1 cellular context compared by ENCODE assay signal in the genomic region with DNA sequence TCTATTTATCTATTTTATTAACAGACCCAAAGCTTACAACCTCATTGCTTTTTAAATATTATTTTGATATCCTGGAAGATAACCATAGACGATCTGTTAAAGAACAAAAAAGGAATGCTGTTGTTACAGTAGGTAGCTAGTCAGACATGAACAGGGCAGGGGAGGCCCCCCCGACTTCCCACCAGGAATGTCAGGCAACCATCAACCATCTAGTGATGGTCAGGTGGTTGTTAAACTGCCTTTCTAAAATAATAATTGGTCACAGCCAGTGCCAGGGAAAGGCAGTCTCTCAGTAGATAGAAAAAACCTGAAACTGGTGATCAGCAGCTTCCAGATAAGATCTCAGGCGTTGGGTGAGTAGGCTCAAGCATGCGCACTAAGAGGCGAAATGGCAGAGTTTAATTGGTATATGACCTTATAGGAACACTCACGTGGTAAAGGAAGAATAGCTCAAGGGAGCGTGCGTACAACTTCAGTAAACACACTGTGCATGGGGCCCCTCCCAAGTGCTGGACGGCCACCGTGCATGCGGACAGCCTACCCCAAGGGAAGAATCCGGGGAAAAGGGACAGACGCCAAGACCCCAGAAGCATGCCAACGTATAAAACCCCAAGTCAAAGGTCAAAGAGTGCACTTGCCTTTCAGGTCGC.
TF ChIP-seq lines count a peak whose summit lies in the region.

No MANE protein-coding gene starts in this region.

TF ChIP-seq in HepG2, 621 proteins besides CTCF, POLR2A, EP300 and RAD21:
- TF ChIP-seq ZNF737 (CRISPR knock-in tag; IDR thresholded peaks at IDR 0.05; ENCODE audit: borderline replicate concordance): no peak
- no peak for TF ChIP-seq FOXJ3 (CRISPR knock-in tag; IDR thresholded peaks at IDR 0.05; ENCODE audit: borderline replicate concordance)
- TF ChIP-seq, protein P1, sequence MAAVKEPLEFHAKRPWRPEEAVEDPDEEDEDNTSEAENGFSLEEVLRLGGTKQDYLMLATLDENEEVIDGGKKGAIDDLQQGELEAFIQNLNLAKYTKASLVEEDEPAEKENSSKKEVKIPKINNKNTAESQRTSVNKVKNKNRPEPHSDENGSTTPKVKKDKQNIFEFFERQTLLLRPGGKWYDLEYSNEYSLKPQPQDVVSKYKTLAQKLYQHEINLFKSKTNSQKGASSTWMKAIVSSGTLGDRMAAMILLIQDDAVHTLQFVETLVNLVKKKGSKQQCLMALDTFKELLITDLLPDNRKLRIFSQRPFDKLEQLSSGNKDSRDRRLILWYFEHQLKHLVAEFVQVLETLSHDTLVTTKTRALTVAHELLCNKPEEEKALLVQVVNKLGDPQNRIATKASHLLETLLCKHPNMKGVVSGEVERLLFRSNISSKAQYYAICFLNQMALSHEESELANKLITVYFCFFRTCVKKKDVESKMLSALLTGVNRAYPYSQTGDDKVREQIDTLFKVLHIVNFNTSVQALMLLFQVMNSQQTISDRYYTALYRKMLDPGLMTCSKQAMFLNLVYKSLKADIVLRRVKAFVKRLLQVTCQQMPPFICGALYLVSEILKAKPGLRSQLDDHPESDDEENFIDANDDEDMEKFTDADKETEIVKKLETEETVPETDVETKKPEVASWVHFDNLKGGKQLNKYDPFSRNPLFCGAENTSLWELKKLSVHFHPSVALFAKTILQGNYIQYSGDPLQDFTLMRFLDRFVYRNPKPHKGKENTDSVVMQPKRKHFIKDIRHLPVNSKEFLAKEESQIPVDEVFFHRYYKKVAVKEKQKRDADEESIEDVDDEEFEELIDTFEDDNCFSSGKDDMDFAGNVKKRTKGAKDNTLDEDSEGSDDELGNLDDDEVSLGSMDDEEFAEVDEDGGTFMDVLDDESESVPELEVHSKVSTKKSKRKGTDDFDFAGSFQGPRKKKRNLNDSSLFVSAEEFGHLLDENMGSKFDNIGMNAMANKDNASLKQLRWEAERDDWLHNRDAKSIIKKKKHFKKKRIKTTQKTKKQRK (IDR thresholded peaks at IDR 0.05; ENCODE audit: low read length): no peak
- TF ChIP-seq, protein P2, sequence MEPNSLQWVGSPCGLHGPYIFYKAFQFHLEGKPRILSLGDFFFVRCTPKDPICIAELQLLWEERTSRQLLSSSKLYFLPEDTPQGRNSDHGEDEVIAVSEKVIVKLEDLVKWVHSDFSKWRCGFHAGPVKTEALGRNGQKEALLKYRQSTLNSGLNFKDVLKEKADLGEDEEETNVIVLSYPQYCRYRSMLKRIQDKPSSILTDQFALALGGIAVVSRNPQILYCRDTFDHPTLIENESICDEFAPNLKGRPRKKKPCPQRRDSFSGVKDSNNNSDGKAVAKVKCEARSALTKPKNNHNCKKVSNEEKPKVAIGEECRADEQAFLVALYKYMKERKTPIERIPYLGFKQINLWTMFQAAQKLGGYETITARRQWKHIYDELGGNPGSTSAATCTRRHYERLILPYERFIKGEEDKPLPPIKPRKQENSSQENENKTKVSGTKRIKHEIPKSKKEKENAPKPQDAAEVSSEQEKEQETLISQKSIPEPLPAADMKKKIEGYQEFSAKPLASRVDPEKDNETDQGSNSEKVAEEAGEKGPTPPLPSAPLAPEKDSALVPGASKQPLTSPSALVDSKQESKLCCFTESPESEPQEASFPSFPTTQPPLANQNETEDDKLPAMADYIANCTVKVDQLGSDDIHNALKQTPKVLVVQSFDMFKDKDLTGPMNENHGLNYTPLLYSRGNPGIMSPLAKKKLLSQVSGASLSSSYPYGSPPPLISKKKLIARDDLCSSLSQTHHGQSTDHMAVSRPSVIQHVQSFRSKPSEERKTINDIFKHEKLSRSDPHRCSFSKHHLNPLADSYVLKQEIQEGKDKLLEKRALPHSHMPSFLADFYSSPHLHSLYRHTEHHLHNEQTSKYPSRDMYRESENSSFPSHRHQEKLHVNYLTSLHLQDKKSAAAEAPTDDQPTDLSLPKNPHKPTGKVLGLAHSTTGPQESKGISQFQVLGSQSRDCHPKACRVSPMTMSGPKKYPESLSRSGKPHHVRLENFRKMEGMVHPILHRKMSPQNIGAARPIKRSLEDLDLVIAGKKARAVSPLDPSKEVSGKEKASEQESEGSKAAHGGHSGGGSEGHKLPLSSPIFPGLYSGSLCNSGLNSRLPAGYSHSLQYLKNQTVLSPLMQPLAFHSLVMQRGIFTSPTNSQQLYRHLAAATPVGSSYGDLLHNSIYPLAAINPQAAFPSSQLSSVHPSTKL (CRISPR knock-in tag; IDR thresholded peaks at IDR 0.05): 0 out of 2 replicates have a peak, but pooled peaks have one; percentile 12
- no peak for TF ChIP-seq ZNF777 (CRISPR knock-in tag; IDR thresholded peaks at IDR 0.05)
- no peak for TF ChIP-seq ZNF3 (CRISPR knock-in tag; IDR thresholded peaks at IDR 0.05)
- TF ChIP-seq ARNTL (CRISPR knock-in tag; IDR thresholded peaks at IDR 0.05): no peak
- TF ChIP-seq MTA1 (CRISPR knock-in tag; IDR thresholded peaks at IDR 0.05; ENCODE audit: borderline replicate concordance): no peak
- no peak for TF ChIP-seq GATAD1 (CRISPR knock-in tag; IDR thresholded peaks at IDR 0.05)
- TF ChIP-seq, protein P3, sequence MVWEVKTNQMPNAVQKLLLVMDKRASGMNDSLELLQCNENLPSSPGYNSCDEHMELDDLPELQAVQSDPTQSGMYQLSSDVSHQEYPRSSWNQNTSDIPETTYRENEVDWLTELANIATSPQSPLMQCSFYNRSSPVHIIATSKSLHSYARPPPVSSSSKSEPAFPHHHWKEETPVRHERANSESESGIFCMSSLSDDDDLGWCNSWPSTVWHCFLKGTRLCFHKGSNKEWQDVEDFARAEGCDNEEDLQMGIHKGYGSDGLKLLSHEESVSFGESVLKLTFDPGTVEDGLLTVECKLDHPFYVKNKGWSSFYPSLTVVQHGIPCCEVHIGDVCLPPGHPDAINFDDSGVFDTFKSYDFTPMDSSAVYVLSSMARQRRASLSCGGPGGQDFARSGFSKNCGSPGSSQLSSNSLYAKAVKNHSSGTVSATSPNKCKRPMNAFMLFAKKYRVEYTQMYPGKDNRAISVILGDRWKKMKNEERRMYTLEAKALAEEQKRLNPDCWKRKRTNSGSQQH (CRISPR knock-in tag; IDR thresholded peaks at IDR 0.05; ENCODE audit: low read depth): no peak
- no peak for TF ChIP-seq SOX6 (IDR thresholded peaks at IDR 0.05)
- peak; percentile 19; the same call in 1 of the 2 replicates for TF ChIP-seq SOX6 (CRISPR knock-in tag; IDR thresholded peaks at IDR 0.05)
- TF ChIP-seq ZNF672 (CRISPR knock-in tag; IDR thresholded peaks at IDR 0.05): no peak
- TF ChIP-seq ZMYM4 (CRISPR knock-in tag; IDR thresholded peaks at IDR 0.05): peak; percentile 2; the same call in 1 of the 2 replicates
- TF ChIP-seq, protein P4, sequence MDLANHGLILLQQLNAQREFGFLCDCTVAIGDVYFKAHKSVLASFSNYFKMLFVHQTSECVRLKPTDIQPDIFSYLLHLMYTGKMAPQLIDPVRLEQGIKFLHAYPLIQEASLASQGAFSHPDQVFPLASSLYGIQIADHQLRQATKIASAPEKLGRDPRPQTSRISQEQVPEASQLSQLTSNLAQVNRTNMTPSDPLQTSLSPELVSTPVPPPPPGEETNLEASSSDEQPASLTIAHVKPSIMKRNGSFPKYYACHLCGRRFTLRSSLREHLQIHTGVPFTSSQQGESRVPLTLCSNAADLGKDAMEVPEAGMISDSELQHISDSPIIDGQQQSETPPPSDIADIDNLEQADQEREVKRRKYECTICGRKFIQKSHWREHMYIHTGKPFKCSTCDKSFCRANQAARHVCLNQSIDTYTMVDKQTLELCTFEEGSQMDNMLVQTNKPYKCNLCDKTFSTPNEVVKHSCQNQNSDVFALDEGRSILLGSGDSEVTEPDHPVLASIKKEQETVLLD (CRISPR knock-in tag; IDR thresholded peaks at IDR 0.05; ENCODE audit: low read depth): no peak
- TF ChIP-seq, protein P5, sequence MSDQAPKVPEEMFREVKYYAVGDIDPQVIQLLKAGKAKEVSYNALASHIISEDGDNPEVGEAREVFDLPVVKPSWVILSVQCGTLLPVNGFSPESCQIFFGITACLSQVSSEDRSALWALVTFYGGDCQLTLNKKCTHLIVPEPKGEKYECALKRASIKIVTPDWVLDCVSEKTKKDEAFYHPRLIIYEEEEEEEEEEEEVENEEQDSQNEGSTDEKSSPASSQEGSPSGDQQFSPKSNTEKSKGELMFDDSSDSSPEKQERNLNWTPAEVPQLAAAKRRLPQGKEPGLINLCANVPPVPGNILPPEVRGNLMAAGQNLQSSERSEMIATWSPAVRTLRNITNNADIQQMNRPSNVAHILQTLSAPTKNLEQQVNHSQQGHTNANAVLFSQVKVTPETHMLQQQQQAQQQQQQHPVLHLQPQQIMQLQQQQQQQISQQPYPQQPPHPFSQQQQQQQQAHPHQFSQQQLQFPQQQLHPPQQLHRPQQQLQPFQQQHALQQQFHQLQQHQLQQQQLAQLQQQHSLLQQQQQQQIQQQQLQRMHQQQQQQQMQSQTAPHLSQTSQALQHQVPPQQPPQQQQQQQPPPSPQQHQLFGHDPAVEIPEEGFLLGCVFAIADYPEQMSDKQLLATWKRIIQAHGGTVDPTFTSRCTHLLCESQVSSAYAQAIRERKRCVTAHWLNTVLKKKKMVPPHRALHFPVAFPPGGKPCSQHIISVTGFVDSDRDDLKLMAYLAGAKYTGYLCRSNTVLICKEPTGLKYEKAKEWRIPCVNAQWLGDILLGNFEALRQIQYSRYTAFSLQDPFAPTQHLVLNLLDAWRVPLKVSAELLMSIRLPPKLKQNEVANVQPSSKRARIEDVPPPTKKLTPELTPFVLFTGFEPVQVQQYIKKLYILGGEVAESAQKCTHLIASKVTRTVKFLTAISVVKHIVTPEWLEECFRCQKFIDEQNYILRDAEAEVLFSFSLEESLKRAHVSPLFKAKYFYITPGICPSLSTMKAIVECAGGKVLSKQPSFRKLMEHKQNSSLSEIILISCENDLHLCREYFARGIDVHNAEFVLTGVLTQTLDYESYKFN (CRISPR knock-in tag; conservative IDR thresholded peaks at IDR 0.05): 0 out of 2 replicates have a peak, but pooled peaks have one; percentile 20
- TF ChIP-seq YEATS2 (CRISPR knock-in tag; IDR thresholded peaks at IDR 0.05; ENCODE audit: borderline replicate concordance): no peak
- TF ChIP-seq, protein P6, sequence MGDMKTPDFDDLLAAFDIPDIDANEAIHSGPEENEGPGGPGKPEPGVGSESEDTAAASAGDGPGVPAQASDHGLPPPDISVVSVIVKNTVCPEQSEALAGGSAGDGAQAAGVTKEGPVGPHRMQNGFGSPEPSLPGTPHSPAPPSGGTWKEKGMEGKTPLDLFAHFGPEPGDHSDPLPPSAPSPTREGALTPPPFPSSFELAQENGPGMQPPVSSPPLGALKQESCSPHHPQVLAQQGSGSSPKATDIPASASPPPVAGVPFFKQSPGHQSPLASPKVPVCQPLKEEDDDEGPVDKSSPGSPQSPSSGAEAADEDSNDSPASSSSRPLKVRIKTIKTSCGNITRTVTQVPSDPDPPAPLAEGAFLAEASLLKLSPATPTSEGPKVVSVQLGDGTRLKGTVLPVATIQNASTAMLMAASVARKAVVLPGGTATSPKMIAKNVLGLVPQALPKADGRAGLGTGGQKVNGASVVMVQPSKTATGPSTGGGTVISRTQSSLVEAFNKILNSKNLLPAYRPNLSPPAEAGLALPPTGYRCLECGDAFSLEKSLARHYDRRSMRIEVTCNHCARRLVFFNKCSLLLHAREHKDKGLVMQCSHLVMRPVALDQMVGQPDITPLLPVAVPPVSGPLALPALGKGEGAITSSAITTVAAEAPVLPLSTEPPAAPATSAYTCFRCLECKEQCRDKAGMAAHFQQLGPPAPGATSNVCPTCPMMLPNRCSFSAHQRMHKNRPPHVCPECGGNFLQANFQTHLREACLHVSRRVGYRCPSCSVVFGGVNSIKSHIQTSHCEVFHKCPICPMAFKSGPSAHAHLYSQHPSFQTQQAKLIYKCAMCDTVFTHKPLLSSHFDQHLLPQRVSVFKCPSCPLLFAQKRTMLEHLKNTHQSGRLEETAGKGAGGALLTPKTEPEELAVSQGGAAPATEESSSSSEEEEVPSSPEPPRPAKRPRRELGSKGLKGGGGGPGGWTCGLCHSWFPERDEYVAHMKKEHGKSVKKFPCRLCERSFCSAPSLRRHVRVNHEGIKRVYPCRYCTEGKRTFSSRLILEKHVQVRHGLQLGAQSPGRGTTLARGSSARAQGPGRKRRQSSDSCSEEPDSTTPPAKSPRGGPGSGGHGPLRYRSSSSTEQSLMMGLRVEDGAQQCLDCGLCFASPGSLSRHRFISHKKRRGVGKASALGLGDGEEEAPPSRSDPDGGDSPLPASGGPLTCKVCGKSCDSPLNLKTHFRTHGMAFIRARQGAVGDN (CRISPR knock-in tag; IDR thresholded peaks at IDR 0.05): 0 out of 2 replicates have a peak, but pooled peaks have one; percentile 13
- peak; percentile 31; the same call in 1 of the 2 replicates for TF ChIP-seq FOXA3 (CRISPR knock-in tag; IDR thresholded peaks at IDR 0.05)
- no peak for TF ChIP-seq CBX5 (CRISPR knock-in tag; IDR thresholded peaks at IDR 0.05; ENCODE audit: borderline replicate concordance)
- TF ChIP-seq JARID2 (CRISPR knock-in tag; IDR thresholded peaks at IDR 0.05; ENCODE audit: insufficient replicate concordance): no peak
- no peak for TF ChIP-seq ZNF709 (CRISPR knock-in tag; IDR thresholded peaks at IDR 0.05)
- 0 out of 2 replicates have a peak, but pooled peaks have one; percentile 32 for TF ChIP-seq ZNF121 (CRISPR knock-in tag; IDR thresholded peaks at IDR 0.05)
- no peak for TF ChIP-seq CBFB (CRISPR knock-in tag; IDR thresholded peaks at IDR 0.05)
- TF ChIP-seq SIX1 (CRISPR knock-in tag; IDR thresholded peaks at IDR 0.05; ENCODE audit: borderline replicate concordance): no peak
- no peak for TF ChIP-seq SRSF1 (optimal IDR thresholded peaks at IDR 0.05; ENCODE audit: low read depth, low read length)
